Comparison of ENCODE assay signal across 2 cellular contexts in the genomic region with DNA sequence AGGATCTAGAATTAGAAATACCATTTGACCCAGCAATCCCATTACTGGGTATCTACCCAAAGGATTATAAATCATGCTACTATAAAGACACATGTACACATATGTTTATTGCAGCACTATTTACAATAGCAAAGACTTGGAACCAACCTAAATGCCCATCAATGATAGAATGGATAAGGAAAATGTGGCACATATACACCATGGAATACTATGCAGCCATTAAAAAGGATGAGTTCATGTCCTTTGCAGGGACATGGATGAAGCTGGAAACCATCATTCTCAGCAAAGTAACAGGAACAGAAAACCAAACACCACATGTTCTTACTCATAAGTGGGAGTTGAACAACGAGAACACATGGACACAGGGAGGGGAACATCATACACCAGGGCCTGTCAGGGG. TPM values are rescaled to one million over a fixed set of nuclear protein-coding genes. Genes with fewer than 3 reads are reported as not detected.
"Had no signal": no experiment of that assay in that cellular context is flagged by ENCODE, and none has a peak within 500 bp of the region (broad histone marks: within the 10 kb centered on the region; RNA-seq: fewer than 3 reads in every experiment).

No MANE protein-coding gene starts in this region.

RNA-seq across cellular contexts. Expression of gene FYB1, which starts 15.1 kb away (rescaled TPM):
- total RNA-seq: cardiac muscle cell, chondrocyte had no signal
- polyA plus RNA-seq: cardiac muscle cell had no signal
